14 cellular contexts compared by ENCODE assay signal in genomic region chr4:26048962-26049361, GRCh38.
DNase-seq lines count a peak whose midpoint lies in the region; ATAC-seq and TF ChIP-seq lines count a peak whose summit lies in the region.
"Had no signal": no experiment of that assay in that cellular context is flagged by ENCODE, and none has a peak within 500 bp of the region (broad histone marks: within the 10 kb centered on the region; RNA-seq: fewer than 3 reads in every experiment).

No MANE protein-coding gene starts in this region.

- H3K27ac ChIP-seq in right cardiac atrium (ENCODE audit: low read length) = peak overlapping the region; percentile 74

- peaks cover 4% of the 10 kb centered on the region for H3K27me3 Mint-ChIP-seq in activated CD4-positive, alpha-beta T cell treated with anti-CD3 and anti-CD28 coated beads, Interleukin-2, amount 10 ng/mL, durations not matched to agents 7 days and 5 days

- H3K27me3 ChIP-seq in right cardiac atrium (ENCODE audit: control insufficient read depth, insufficient read depth) = no peaks in the 10 kb centered on the region

- peak in 1 of 2 donors; percentile 13 for ATAC-seq in right cardiac atrium

- H3K27ac Mint-ChIP-seq in activated CD4-positive, alpha-beta T cell treated with anti-CD3 and anti-CD28 coated beads, Interleukin-2, amount 10 ng/mL, durations not matched to agents 7 days and 5 days = no peak overlapping the region

- intact Hi-C loops in right cardiac atrium (cut with DNase I) (no loop called here), head of caudate nucleus (cut with DNase I) (no loop called here)

- no peak for TF ChIP-seq CTCF in GM10248 (IDR thresholded peaks at IDR 0.05; ENCODE audit: control extremely low read depth, extremely low read depth, low read depth, missing control alignments)

- peaks cover 4% of the 10 kb centered on the region for H3K4me1 Mint-ChIP-seq in activated CD4-positive, alpha-beta T cell treated with anti-CD3 and anti-CD28 coated beads, Interleukin-2, amount 10 ng/mL, durations not matched to agents 7 days and 5 days

- H3K4me3 Mint-ChIP-seq in activated CD4-positive, alpha-beta T cell treated with anti-CD3 and anti-CD28 coated beads, Interleukin-2, amount 10 ng/mL, durations not matched to agents 7 days and 5 days = no peak overlapping the region

- H3K4me1 ChIP-seq in right cardiac atrium (ENCODE audit: control insufficient read depth, insufficient read depth, low read length) = peaks cover 1% of the 10 kb centered on the region

- no peak overlapping the region for H3K4me3 ChIP-seq in right cardiac atrium (ENCODE audit: low read length)
- H3K4me3 ChIP-seq in skeletal muscle cell (ENCODE audit: low read depth, low read length) = peak overlapping the region; percentile 11

- H3K36me3 Mint-ChIP-seq in activated CD4-positive, alpha-beta T cell treated with anti-CD3 and anti-CD28 coated beads, Interleukin-2, amount 10 ng/mL, durations not matched to agents 7 days and 5 days (ENCODE audit: low read depth) = no peaks in the 10 kb centered on the region

- CTCF ChIA-PET in activated CD4-positive, alpha-beta T cell treated with anti-CD3 and anti-CD28 coated beads, Interleukin-2, amount 10 ng/mL, durations not matched to agents 7 days and 5 days (lab: Charles Lee) = interaction anchor here (1.2 kb wide), 1 partner anchor 10 kb away, joined by 3 read pairs; no protein-coding TSS in a partner anchor
- CTCF ChIA-PET in GM10248 (lab: Yijun Ruan, JAX) = interaction anchor here (1.2 to 3.0 kb wide), 3 partner anchors 11 to 19 kb away, joined by 3 to 16 read pairs (median 11); no protein-coding TSS in a partner anchor

- H3K9me3 ChIP-seq in right cardiac atrium (ENCODE audit: control insufficient read depth, low read length) = no peaks in the 10 kb centered on the region

- 56% methylated on average over 9 of the region's 9 CpGs for WGBS in right cardiac atrium

- POLR2A ChIA-PET in activated CD4-positive, alpha-beta T cell treated with anti-CD3 and anti-CD28 coated beads, Interleukin-2, amount 10 ng/mL, durations not matched to agents 7 days and 5 days (lab: Charles Lee) = no interaction called here
- POLR2A ChIA-PET in GM10248 (lab: Yijun Ruan, JAX) = no interaction called here

- DNase-seq in AG20443 (ENCODE audit: low spot score) (peak; percentile 60), amniotic epithelial cell (ENCODE audit: low read depth) (peak; percentile 61), right cardiac atrium (no peak), skeletal muscle cell (ENCODE audit: low read depth) (no peak), GM10248 (ENCODE audit: extremely low spot score) (no peak), head of caudate nucleus (no peak), NCI-H2227 (lab: John Stamatoyannopoulos, UW; ENCODE audit: unreplicated experiment) (no peak)
- no peak for DNase-seq in activated CD4-positive, alpha-beta T cell treated with anti-CD3 and anti-CD28 coated beads, Interleukin-2, amount 10 ng/mL, durations not matched to agents 7 days and 5 days
- DNase-seq: activated effector memory CD4-positive, alpha-beta T cell treated with Interleukin-2 at 50 U/mL for 16 hours; AML-193; KG1; NCI-H2081 treated with DMSO at 0.1 percent for 48 hours; retina; T-helper 1 cell had no signal

- H3K9me3 Mint-ChIP-seq in activated CD4-positive, alpha-beta T cell treated with anti-CD3 and anti-CD28 coated beads, Interleukin-2, amount 10 ng/mL, durations not matched to agents 7 days and 5 days = no peaks in the 10 kb centered on the region

Comparison
In these comparisons a context has a peak if more than half of its experiments do, and no peak if none do; other contexts are left out.
1. DNase-seq: peak in AG20443 (single experiment) and amniotic epithelial cell (single experiment); none in right cardiac atrium (0 of 3), skeletal muscle cell (single experiment), activated CD4-positive, alpha-beta T cell treated with anti-CD3 and anti-CD28 coated beads, Interleukin-2, amount 10 ng/mL, durations not matched to agents 7 days and 5 days (single experiment), GM10248 (single experiment), head of caudate nucleus (0 of 42) and NCI-H2227 (single experiment).